Comparison of ENCODE assay signal across 8 cellular contexts in the genomic region with DNA sequence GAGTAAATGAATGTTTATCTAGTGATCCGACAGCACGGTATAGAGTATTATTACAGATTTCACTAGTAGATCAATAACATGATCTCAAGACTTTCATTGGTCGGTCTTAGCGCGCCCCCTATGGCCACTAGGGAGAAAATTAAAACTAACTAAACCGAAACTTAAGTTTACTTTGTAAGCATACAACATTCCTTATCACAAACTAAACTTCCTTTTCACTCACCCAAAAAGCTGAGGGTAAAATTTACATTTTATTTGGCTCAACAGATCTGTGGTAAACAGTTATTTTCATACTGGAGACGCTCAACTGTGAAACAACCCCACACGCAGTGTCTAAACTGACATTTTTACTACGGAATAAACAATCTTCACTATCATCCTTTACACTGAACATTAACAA.
DNase-seq lines count a peak whose midpoint lies in the region; ATAC-seq lines count a peak whose summit lies in the region.

No MANE protein-coding gene starts in this region.

- H3K9ac ChIP-seq in subcutaneous abdominal adipose tissue (ENCODE audit: low read length in 5 of 5) = no peak overlapping the region

- no peaks in the 10 kb centered on the region for H3K9me3 ChIP-seq in subcutaneous abdominal adipose tissue (ENCODE audit: control insufficient read depth in 5 of 5, low read length in 5 of 5)

- peak overlapping the region in 3 of 5 donors; percentile 34 to 44 (median 41) for H3K4me3 ChIP-seq in subcutaneous abdominal adipose tissue (ENCODE audit: low read depth in 1 of 5, low read length in 5 of 5)

- ATAC-seq in GM19023 (IDR thresholded peaks at IDR 0.05; ENCODE audit: unreplicated experiment) (peak; percentile 60), HG03460 (IDR thresholded peaks at IDR 0.05; ENCODE audit: unreplicated experiment) (peak; percentile 77), HG03457 (IDR thresholded peaks at IDR 0.05; ENCODE audit: unreplicated experiment) (no peak)

- no peaks in the 10 kb centered on the region for H3K36me3 ChIP-seq in subcutaneous abdominal adipose tissue (ENCODE audit: control insufficient read depth in 5 of 5, insufficient read depth in 5 of 5, low read length in 5 of 5)

- DNase-seq in D341Med (ENCODE audit: low spot score) (peak; percentile 22), SW480 (ENCODE audit: low spot score) (peak; percentile 25), glomerular visceral epithelial cell (ENCODE audit: extremely low spot score) (peak; percentile 69), dedifferentiated amniotic fluid mesenchymal stem cell (ENCODE audit: extremely low spot score) (no peak)

- H3K27me3 ChIP-seq in subcutaneous abdominal adipose tissue (ENCODE audit: control insufficient read depth in 5 of 5, insufficient read depth in 4 of 5, low read length in 5 of 5) = no peaks in the 10 kb centered on the region

- H3K27ac ChIP-seq in subcutaneous abdominal adipose tissue (ENCODE audit: low read depth, low read length) = no peak overlapping the region

- H3K4me1 ChIP-seq in subcutaneous abdominal adipose tissue (ENCODE audit: control insufficient read depth in 5 of 5, insufficient read depth in 5 of 5, low read length in 5 of 5) = no peaks in the 10 kb centered on the region
